11 cellular contexts compared by ENCODE assay signal in the genomic region with DNA sequence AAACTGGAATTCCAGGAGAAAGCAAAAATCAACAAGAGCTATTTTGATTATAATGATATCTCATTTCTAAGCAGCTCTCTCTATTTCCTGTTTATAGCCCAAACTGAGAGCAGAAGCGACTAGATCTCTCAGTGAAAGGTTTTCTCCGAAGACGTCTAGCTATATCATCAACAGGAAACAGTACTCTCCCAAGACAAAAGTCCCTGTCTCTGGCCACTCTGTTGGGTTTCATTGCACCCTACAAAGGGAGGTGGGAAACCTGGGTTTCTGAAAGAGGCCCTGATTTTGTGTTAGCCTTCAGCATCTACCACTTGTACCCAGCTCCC.
A peak's percentile ranks its signal among the peaks of the same experiment; 100 is the strongest.
DNase-seq lines count a peak whose midpoint lies in the region; ATAC-seq, FAIRE-seq and TF ChIP-seq lines count a peak whose summit lies in the region.
"Had no signal": no experiment of that assay in that cellular context is flagged by ENCODE, and none has a peak within 500 bp of the region (broad histone marks: within the 10 kb centered on the region; RNA-seq: fewer than 3 reads in every experiment).

No MANE protein-coding gene starts in this region.

- H3K27ac ChIP-seq in mesodermal cell (ENCODE audit: low read depth, low read length, severe bottlenecking) = peak overlapping the region; percentile 30
- H3K27ac ChIP-seq: HL-60 had no signal

- H3K4me3 Mint-ChIP-seq in T-cell (peak overlapping the region; percentile 6 to 53 (median 25)), progenitor cell of endocrine pancreas (ENCODE audit: low read depth) (no peak overlapping the region)

- H3K4me1 Mint-ChIP-seq in T-cell (peaks cover 60 to 77% (median 73%) of the 10 kb centered on the region in 3 donors), progenitor cell of endocrine pancreas (ENCODE audit: low read depth) (no peaks in the 10 kb centered on the region)

- no peaks in the 10 kb centered on the region for H3K36me3 Mint-ChIP-seq in T-cell
- H3K36me3 Mint-ChIP-seq in progenitor cell of endocrine pancreas (ENCODE audit: insufficient read depth) = no peaks in the 10 kb centered on the region

- POLR2A ChIA-PET in T-cell (lab: Charles Lee) = interaction anchor here in 1 of 2 donors (0.7 kb wide), 1 partner anchor 83 kb away, joined by 5 read pairs; no protein-coding TSS in a partner anchor

- no peak for TF ChIP-seq CTCF in progenitor cell of endocrine pancreas (IDR thresholded peaks at IDR 0.05; ENCODE audit: unreplicated experiment)

- WGBS in mesodermal cell (ENCODE audit: insufficient coverage in 2 of 2), 2 experiments = no CpG with 5 or more reads among the region's 3 CpGs

- FAIRE-seq in GM12891 (lab: Jason Lieb, UNC) = peak; percentile 72

- no peaks in the 10 kb centered on the region for H3K36me3 ChIP-seq in mesodermal cell (ENCODE audit: control insufficient read depth, insufficient read depth, low read length)

- H3K9me3 Mint-ChIP-seq in T-cell (no peaks in the 10 kb centered on the region), progenitor cell of endocrine pancreas (ENCODE audit: low read depth) (no peaks in the 10 kb centered on the region)

- no peaks in the 10 kb centered on the region for H3K9me3 ChIP-seq in mesodermal cell (ENCODE audit: control insufficient read depth, low read length)

- H3K4me1 ChIP-seq in mesodermal cell (ENCODE audit: control insufficient read depth, insufficient read depth, low read length, poor library complexity, severe bottlenecking) = peaks cover 3% of the 10 kb centered on the region

- no peak for TF ChIP-seq POLR2A in GM12891 (IDR thresholded peaks at IDR 0.05; ENCODE audit: low read depth, low read length)

- H3K27ac Mint-ChIP-seq in T-cell = peak overlapping the region; percentile 94 to 96
- H3K27ac Mint-ChIP-seq in progenitor cell of endocrine pancreas = no peak overlapping the region

- CTCF ChIA-PET in T-cell (lab: Charles Lee) = interaction anchor here (0.6 to 1.0 kb wide), 2 partner anchors 90 to 97 kb away, joined by 3 read pairs; no protein-coding TSS in a partner anchor

- DNase-seq in GM12891 (ENCODE audit: insufficient read length, low spot score) = no peak
- no peak for DNase-seq in T-cell
- no peak for DNase-seq in progenitor cell of endocrine pancreas (ENCODE audit: low spot score, unreplicated experiment)
- DNase-seq in AML-193 (lab: John Stamatoyannopoulos, UW) = no peak
- DNase-seq in SK-N-DZ (ENCODE audit: low spot score) = no peak
- DNase-seq: activated CD4-positive, alpha-beta T cell treated with anti-CD3 and anti-CD28 coated beads, Interleukin-2, amount 50 U/mL, for 1 hour; NCI-H748 treated with DMSO at 0.1 percent for 48 hours had no signal

- ATAC-seq in GM21717 (IDR thresholded peaks at IDR 0.05; ENCODE audit: unreplicated experiment) = peak; percentile 28
- ATAC-seq in T-cell (replicated peaks in 1 of 4) = peak; percentile 76 to 93 (median 84)
- ATAC-seq in HG02642 (IDR thresholded peaks at IDR 0.05; ENCODE audit: poor library complexity, unreplicated experiment) = no peak

- no peak overlapping the region for H3K4me3 ChIP-seq in mesodermal cell (ENCODE audit: extremely low read depth, insufficient read depth, low read length, poor library complexity, severe bottlenecking)

- H3K27me3 Mint-ChIP-seq in T-cell = no peaks in the 10 kb centered on the region
- peaks cover 13% of the 10 kb centered on the region for H3K27me3 Mint-ChIP-seq in progenitor cell of endocrine pancreas

TF ChIP-seq in GM12891, 5 proteins besides CTCF, POLR2A, EP300 and RAD21:
- TF ChIP-seq TAF1 (IDR thresholded peaks at IDR 0.05; ENCODE audit: low read depth, low read length) (0 out of 2 replicates have a peak, but pooled peaks have one; percentile 14), SPI1 (IDR thresholded peaks at IDR 0.05; ENCODE audit: low read depth, low read length) (no peak)
